ENCODE assay signal across 11 cellular contexts in the genomic region with DNA sequence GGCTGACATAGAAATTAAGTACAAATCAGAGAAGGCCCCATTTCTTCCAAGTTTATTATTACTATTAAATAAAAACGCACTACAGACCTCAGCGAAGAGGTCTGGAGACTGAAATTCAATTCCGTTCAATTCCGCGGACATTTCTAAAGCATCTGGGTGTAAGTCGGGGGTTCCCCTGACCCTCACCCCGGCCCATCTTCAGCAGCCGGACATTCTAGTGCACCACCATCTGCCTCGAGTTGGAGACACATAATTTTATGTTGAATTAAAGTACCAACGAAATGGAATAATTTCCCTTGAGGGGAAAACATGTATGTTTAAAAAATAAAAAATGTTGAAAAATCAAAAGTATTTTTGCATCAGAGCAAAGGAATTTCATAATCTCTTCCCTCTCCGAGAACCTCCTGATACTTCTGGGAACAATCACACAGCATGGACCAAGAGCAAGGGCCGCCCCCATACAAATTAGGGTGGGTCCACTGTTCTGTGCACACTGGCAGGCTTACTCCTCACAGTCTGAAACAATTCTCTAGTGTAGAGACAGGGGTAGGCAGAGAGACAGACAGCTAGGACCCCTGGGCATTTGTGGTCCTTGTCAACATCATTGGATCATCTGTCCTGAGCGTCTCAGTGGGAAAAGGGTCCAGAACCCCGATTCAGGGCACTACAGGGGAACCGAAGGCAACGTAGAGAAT. TPM values are rescaled to one million over a fixed set of nuclear protein-coding genes. Genes with fewer than 3 reads are reported as not detected.
DNase-seq lines count a peak whose midpoint lies in the region; ATAC-seq and TF ChIP-seq lines count a peak whose summit lies in the region.
"Had no signal": no experiment of that assay in that cellular context is flagged by ENCODE, and none has a peak within 500 bp of the region (broad histone marks: within the 10 kb centered on the region; RNA-seq: fewer than 3 reads in every experiment).

No MANE protein-coding gene starts in this region.

- CTCF ChIA-PET in CD8-positive, alpha-beta memory T cell (lab: Charles Lee): interaction anchor here (0.9 to 8.3 kb wide), 9 partner anchors 19 to 103 kb away, joined by 3 to 56 read pairs (median 8); no protein-coding TSS in a partner anchor

- no peak for DNase-seq in CD8-positive, alpha-beta memory T cell
- no peak for DNase-seq in RWPE2 (ENCODE audit: low spot score)
- DNase-seq in fibroblast of gingiva (ENCODE audit: low read depth): peak; percentile 53
- DNase-seq in prostate gland (ENCODE audit: low spot score): no peak
- no peak for DNase-seq in neural progenitor cell (ENCODE audit: low spot score)
- DNase-seq in stimulated activated naive CD4-positive, alpha-beta T cell (lab: John Stamatoyannopoulos, UW): no peak

- H4K20me1 ChIP-seq in neural progenitor cell (ENCODE audit: low read depth): no peaks in the 10 kb centered on the region

- H3K4me1 Mint-ChIP-seq in CD8-positive, alpha-beta memory T cell: peaks cover 95 to 100% (median 100%) of the 10 kb centered on the region in 3 donors
- peaks cover 49% of the 10 kb centered on the region for H3K4me1 Mint-ChIP-seq in neural progenitor cell

- POLR2A ChIA-PET in CD8-positive, alpha-beta memory T cell (lab: Charles Lee): interaction anchor here (0.6 to 3.5 kb wide), 7 partner anchors 11 to 1893 kb away, joined by 3 to 22 read pairs (median 6); partner anchors contain the start of gene TSHZ1

- H3K36me3 Mint-ChIP-seq in CD8-positive, alpha-beta memory T cell: peaks cover 8 to 57% (median 20%) of the 10 kb centered on the region in 3 donors
- H3K36me3 Mint-ChIP-seq in neural progenitor cell: no peaks in the 10 kb centered on the region

- H3K4me1 ChIP-seq in CD8-positive, alpha-beta memory T cell (ENCODE audit: insufficient read depth, low read length): peaks cover 99% of the 10 kb centered on the region
- H3K4me1 ChIP-seq in RWPE2 (ENCODE audit: insufficient read depth, poor library complexity, severe bottlenecking) (peaks cover 38% of the 10 kb centered on the region), prostate gland (replicated peaks) (no peaks in the 10 kb centered on the region), neural progenitor cell (peaks cover 8% of the 10 kb centered on the region)
- H3K4me1 ChIP-seq: HAP-1 had no signal

- intact Hi-C loops in prostate gland (cut with DNase I): no loop called here

- TF ChIP-seq POLR2A in prostate gland (IDR thresholded peaks at IDR 0.05): no peak

- peaks cover 17% of the 10 kb centered on the region for H3K36me3 ChIP-seq in CD8-positive, alpha-beta memory T cell (ENCODE audit: insufficient read depth, low read length)
- peaks cover 35% of the 10 kb centered on the region for H3K36me3 ChIP-seq in RWPE2 (ENCODE audit: low read depth)
- H3K36me3 ChIP-seq in prostate gland: no peaks in the 10 kb centered on the region
- H3K36me3 ChIP-seq in neural progenitor cell: no peaks in the 10 kb centered on the region
- H3K36me3 ChIP-seq: HAP-1, ovary had no signal

- peaks cover 0 to 2% (median 0%) of the 10 kb centered on the region in 5 donors for H3K9me3 Mint-ChIP-seq in CD8-positive, alpha-beta memory T cell
- H3K9me3 Mint-ChIP-seq in neural progenitor cell: no peaks in the 10 kb centered on the region

- no peak overlapping the region for H3K4me3 ChIP-seq in CD8-positive, alpha-beta memory T cell (ENCODE audit: low read length)
- H3K4me3 ChIP-seq in RWPE2 (ENCODE audit: severe bottlenecking) (no peak overlapping the region), prostate gland (no peak overlapping the region), neural progenitor cell (no peak overlapping the region)
- H3K4me3 ChIP-seq: HAP-1, ovary, upper lobe of left lung had no signal

- H3K27ac Mint-ChIP-seq in CD8-positive, alpha-beta memory T cell: peak overlapping the region in 7 of 8 donors; percentile 44 to 98 (median 96)
- no peak overlapping the region for H3K27ac Mint-ChIP-seq in neural progenitor cell

- no peaks in the 10 kb centered on the region for H3K27me3 Mint-ChIP-seq in CD8-positive, alpha-beta memory T cell
- H3K27me3 Mint-ChIP-seq in neural progenitor cell (ENCODE audit: insufficient read depth, low read depth): peaks cover 5% of the 10 kb centered on the region

- peaks cover 4% of the 10 kb centered on the region for H3F3A ChIP-seq in neural progenitor cell (ENCODE audit: low read depth)

- no peak for TF ChIP-seq CTCF in RWPE2 (IDR thresholded peaks at IDR 0.05; ENCODE audit: poor library complexity, severe bottlenecking)
- no peak for TF ChIP-seq CTCF in prostate gland (IDR thresholded peaks at IDR 0.05)
- TF ChIP-seq CTCF in neural progenitor cell (IDR thresholded peaks at IDR 0.05): no peak

- ATAC-seq in RWPE2 (ENCODE audit: low read depth) (no peak), HG03159 (IDR thresholded peaks at IDR 0.05; ENCODE audit: unreplicated experiment) (no peak), GM19023 (IDR thresholded peaks at IDR 0.05; ENCODE audit: unreplicated experiment) (no peak)

- 79% methylated on average over 16 of the region's 16 CpGs for WGBS in prostate gland

- no peaks in the 10 kb centered on the region for H3K27me3 ChIP-seq in CD8-positive, alpha-beta memory T cell (ENCODE audit: insufficient read depth, low read length, poor library complexity, severe bottlenecking)
- no peaks in the 10 kb centered on the region for H3K27me3 ChIP-seq in RWPE2 (ENCODE audit: insufficient read depth, poor library complexity, severe bottlenecking)
- no peaks in the 10 kb centered on the region for H3K27me3 ChIP-seq in prostate gland (replicated peaks; ENCODE audit: insufficient read depth)
- no peaks in the 10 kb centered on the region for H3K27me3 ChIP-seq in neural progenitor cell
- H3K27me3 ChIP-seq: ovary, upper lobe of left lung had no signal

- no peak overlapping the region for H2AFZ ChIP-seq in neural progenitor cell (replicated peaks)

- H3K4me2 ChIP-seq in neural progenitor cell: no peak overlapping the region

- H3K4me3 Mint-ChIP-seq in CD8-positive, alpha-beta memory T cell: peak overlapping the region in 5 of 7 donors; percentile 12 to 55 (median 37)
- no peak overlapping the region for H3K4me3 Mint-ChIP-seq in neural progenitor cell

- no peak overlapping the region for H3K27ac ChIP-seq in CD8-positive, alpha-beta memory T cell (ENCODE audit: low read depth, low read length)
- peak overlapping the region; percentile 100 for H3K27ac ChIP-seq in RWPE2 (ENCODE audit: poor library complexity, severe bottlenecking)
- H3K27ac ChIP-seq in prostate gland: peak overlapping the region; percentile 11 to 12
- no peak overlapping the region for H3K27ac ChIP-seq in neural progenitor cell

- H3K9me3 ChIP-seq in CD8-positive, alpha-beta memory T cell (ENCODE audit: low read length): no peaks in the 10 kb centered on the region
- H3K9me3 ChIP-seq in RWPE2 (ENCODE audit: severe bottlenecking): no peaks in the 10 kb centered on the region
- H3K9me3 ChIP-seq in prostate gland: no peaks in the 10 kb centered on the region
- no peaks in the 10 kb centered on the region for H3K9me3 ChIP-seq in neural progenitor cell (ENCODE audit: low read depth)
- H3K9me3 ChIP-seq: HAP-1, ovary, upper lobe of left lung had no signal

- H3K9ac ChIP-seq in neural progenitor cell: no peak overlapping the region

- H3K79me2 ChIP-seq in neural progenitor cell (ENCODE audit: low read depth): no peaks in the 10 kb centered on the region

RNA-seq across cellular contexts. Expression of gene MBP, which starts 29.3 kb away (rescaled TPM):
- 10 to 100 TPM; 59.5 to 60.0 TPM for total RNA-seq in CD8-positive, alpha-beta memory T cell
- 196 TPM for polyA plus RNA-seq in CD8-positive, alpha-beta memory T cell
- total RNA-seq in prostate gland: 10 to 100 TPM; 19.8 to 43.5 TPM
- 0.64 and 2.1 TPM in 2 replicates for total RNA-seq in neural progenitor cell (ENCODE audit: low replicate concordance)

Comparison
In these comparisons a context has a peak if more than half of its experiments do, and no peak if none do; other contexts are left out.
1. H3K27ac ChIP-seq: peak in RWPE2 (single experiment) and prostate gland (2 of 2); none in CD8-positive, alpha-beta memory T cell (single experiment) and neural progenitor cell (single experiment).